11 cellular contexts compared by ENCODE assay signal in genomic region chr1:234845097-234845660, GRCh38.
DNase-seq lines count a peak whose midpoint lies in the region; ATAC-seq, FAIRE-seq and TF ChIP-seq lines count a peak whose summit lies in the region.
"Had no signal": no experiment of that assay in that cellular context is flagged by ENCODE, and none has a peak within 500 bp of the region (broad histone marks: within the 10 kb centered on the region; RNA-seq: fewer than 3 reads in every experiment).

No MANE protein-coding gene starts in this region.

- H3K27ac ChIP-seq in skeletal muscle tissue (ENCODE audit: low read depth, low read length) (peak overlapping the region; percentile 5), right atrium auricular region (no peak overlapping the region)

- H3K9me3 Mint-ChIP-seq in T-helper 2 cell treated with Interferon-gamma antibody and Interleukin-4, amounts not matched to agents 5 μg/mL and 100 μg/mL, for 36 hours = no peaks in the 10 kb centered on the region
- peaks cover 30% of the 10 kb centered on the region for H3K9me3 Mint-ChIP-seq in nephron progenitor cell

- peak overlapping the region; percentile 95 for H3K27ac Mint-ChIP-seq in T-helper 2 cell treated with Interferon-gamma antibody and Interleukin-4, amounts not matched to agents 5 μg/mL and 100 μg/mL, for 36 hours
- no peak overlapping the region for H3K27ac Mint-ChIP-seq in nephron progenitor cell

- TF ChIP-seq POLR2A in GM12892 (IDR thresholded peaks at IDR 0.05; ENCODE audit: low read depth, low read length) = no peak

- H3K4me1 Mint-ChIP-seq in T-helper 2 cell treated with Interferon-gamma antibody and Interleukin-4, amounts not matched to agents 5 μg/mL and 100 μg/mL, for 36 hours (ENCODE audit: low read depth) = peaks cover 86% of the 10 kb centered on the region
- H3K4me1 Mint-ChIP-seq in nephron progenitor cell = peaks cover 34% of the 10 kb centered on the region

- TF ChIP-seq CTCF in astrocyte of the cerebellum (IDR thresholded peaks at IDR 0.05; ENCODE audit: low read depth, low read length, missing control alignments) = no peak
- no peak for TF ChIP-seq CTCF in nephron progenitor cell (IDR thresholded peaks at IDR 0.05)
- no peak for TF ChIP-seq CTCF in right atrium auricular region (IDR thresholded peaks at IDR 0.05)

- in situ Hi-C loops in astrocyte of the cerebellum (cut with HindIII; ENCODE audit: low sequenced_read_pairs) = no loop called here
- in situ Hi-C loops in ACHN (cut with HindIII; ENCODE audit: low pct_ligation_motif_present, low pct_unique_long_range_greater_than_20kb, low sequenced_read_pairs) = loop anchor here (25.0 kb wide), 1 partner anchor 108 kb away; no protein-coding TSS in a partner anchor

- peak; percentile 53 for FAIRE-seq in GM12892 (lab: Jason Lieb, UNC)

- H3K27me3 ChIP-seq in skeletal muscle tissue (ENCODE audit: control insufficient read depth in 3 of 3, insufficient read depth in 3 of 3, low read length in 3 of 3) (no peaks in the 10 kb centered on the region), right atrium auricular region (no peaks in the 10 kb centered on the region)

- H3K36me3 Mint-ChIP-seq in T-helper 2 cell treated with Interferon-gamma antibody and Interleukin-4, amounts not matched to agents 5 μg/mL and 100 μg/mL, for 36 hours (ENCODE audit: low read depth) = peaks cover 1% of the 10 kb centered on the region
- peaks cover 8% of the 10 kb centered on the region for H3K36me3 Mint-ChIP-seq in nephron progenitor cell (ENCODE audit: low read depth)

- H3K27me3 Mint-ChIP-seq in T-helper 2 cell treated with Interferon-gamma antibody and Interleukin-4, amounts not matched to agents 5 μg/mL and 100 μg/mL, for 36 hours (ENCODE audit: low read depth) = no peaks in the 10 kb centered on the region
- H3K27me3 Mint-ChIP-seq in nephron progenitor cell (ENCODE audit: low read depth, poor library complexity) = peaks cover 8% of the 10 kb centered on the region

- no peaks in the 10 kb centered on the region for H3K9me3 ChIP-seq in skeletal muscle tissue (ENCODE audit: control insufficient read depth in 3 of 3, low read length in 3 of 3)
- H3K9me3 ChIP-seq in right atrium auricular region = no peaks in the 10 kb centered on the region

- H3K4me1 ChIP-seq in skeletal muscle tissue (ENCODE audit: control insufficient read depth in 3 of 3, insufficient read depth in 3 of 3, low read length in 3 of 3) = peaks cover 4 to 15% (median 13%) of the 10 kb centered on the region in 3 donors
- peaks cover 0 to 31% of the 10 kb centered on the region in 2 donors for H3K4me1 ChIP-seq in right atrium auricular region

- peak overlapping the region; percentile 73 for H3K4me3 Mint-ChIP-seq in T-helper 2 cell treated with Interferon-gamma antibody and Interleukin-4, amounts not matched to agents 5 μg/mL and 100 μg/mL, for 36 hours
- no peak overlapping the region for H3K4me3 Mint-ChIP-seq in nephron progenitor cell

- ATAC-seq in GM19324 (IDR thresholded peaks at IDR 0.05; ENCODE audit: low FRiP score, unreplicated experiment) = no peak

- no peak overlapping the region for H3K9ac ChIP-seq in skeletal muscle tissue (ENCODE audit: low read depth in 1 of 3, low read length in 3 of 3)

- DNase-seq in GM12892 (ENCODE audit: insufficient read length) = no peak
- peak; percentile 68 for DNase-seq in T-helper 2 cell treated with Interferon-gamma antibody and Interleukin-4, amounts not matched to agents 5 μg/mL and 100 μg/mL, for 36 hours (ENCODE audit: low spot score)
- peak; percentile 67 for DNase-seq in astrocyte of the cerebellum (ENCODE audit: low read depth)
- no peak for DNase-seq in ACHN
- DNase-seq in nephron progenitor cell = no peak
- DNase-seq in right atrium auricular region (ENCODE audit: low spot score) = no peak
- DNase-seq: aorta, hypothalamus, SIG-M5 had no signal

- no peak overlapping the region for H3K4me3 ChIP-seq in astrocyte of the cerebellum (ENCODE audit: low read depth, low read length)
- H3K4me3 ChIP-seq in skeletal muscle tissue (ENCODE audit: low read length in 3 of 3) = no peak overlapping the region
- no peak overlapping the region for H3K4me3 ChIP-seq in right atrium auricular region

- H3K36me3 ChIP-seq in skeletal muscle tissue (ENCODE audit: control insufficient read depth in 3 of 3, insufficient read depth in 3 of 3, low read length in 3 of 3) (no peaks in the 10 kb centered on the region), right atrium auricular region (no peaks in the 10 kb centered on the region)

Comparison
In these comparisons a context has a peak if more than half of its experiments do, and no peak if none do; other contexts are left out.
1. DNase-seq: peak in T-helper 2 cell treated with Interferon-gamma antibody and Interleukin-4, amounts not matched to agents 5 μg/mL and 100 μg/mL, for 36 hours (single experiment) and astrocyte of the cerebellum (single experiment); none in GM12892 (single experiment), ACHN (single experiment), nephron progenitor cell (single experiment) and right atrium auricular region (single experiment).